Comparison of ENCODE assay signal across 8 cellular contexts in genomic region chr2:71416866-71417265, GRCh38. TPM values are rescaled to one million over a fixed set of nuclear protein-coding genes. Genes with fewer than 3 reads are reported as not detected.
DNase-seq lines count a peak whose midpoint lies in the region; ATAC-seq, FAIRE-seq and TF ChIP-seq lines count a peak whose summit lies in the region.
"Not testable (repeated sequence)": the region's sequence is repeated elsewhere in the genome, so short reads cannot be mapped to it uniquely, and the experiment has no call there.

No MANE protein-coding gene starts in this region.

- not testable (repeated sequence) for TF ChIP-seq EP300 in GM12878 (IDR thresholded peaks at IDR 0.05; ENCODE audit: borderline replicate concordance in 1 of 2, control insufficient read depth in 1 of 2, low read depth in 2 of 2, low read length in 2 of 2); HepG2 (IDR thresholded peaks at IDR 0.05; ENCODE audit: low read depth in 2 of 2, low read length in 2 of 2); HepG2 (CRISPR knock-in tag; IDR thresholded peaks at IDR 0.05; ENCODE audit: borderline replicate concordance)

- H3K9me3 ChIP-seq in GM12878 (replicated peaks; ENCODE audit: control insufficient read depth, insufficient read depth, low read length); HepG2 (ENCODE audit: low read length): not testable (repeated sequence)

- H2AFZ ChIP-seq in GM12878 (ENCODE audit: control insufficient read depth, low read depth, low read length); HepG2 (ENCODE audit: low read length): not testable (repeated sequence)

- intact Hi-C loops in GM12878 (cut with micrococcal nuclease; ENCODE audit: unreplicated experiment); HepG2 (cut with micrococcal nuclease; ENCODE audit: unreplicated experiment): not testable (repeated sequence)

- SMC1A ChIA-PET in GM12878 (lab: Charles Lee; ENCODE audit: uncharacterized antibody, unreplicated experiment), result interaction anchor here (0.7 to 1.2 kb wide), 4 partner anchors 10 to 1339 kb away, joined by 3 to 4 read pairs (median 3); no protein-coding TSS in a partner anchor

- not testable (repeated sequence) for H3K79me2 ChIP-seq in GM12878 (ENCODE audit: control insufficient read depth, insufficient read depth, low read length); HepG2 (ENCODE audit: insufficient read depth, low read length)

- H3K27me3 ChIP-seq in GM06990 (replicated peaks; ENCODE audit: control insufficient read depth, insufficient read depth, low read length); GM12878 (replicated peaks in 1 of 2; ENCODE audit: control insufficient read depth in 2 of 2, insufficient read depth in 2 of 2, low read length in 1 of 2); HepG2 (ENCODE audit: control insufficient read depth in 1 of 2, insufficient read depth in 2 of 2, low read length in 2 of 2): not testable (repeated sequence)

- H3K27me3 Mint-ChIP-seq in T-cell, progenitor cell of endocrine pancreas, type B pancreatic cell: not testable (repeated sequence)

- H3K4me2 ChIP-seq in GM12878 (ENCODE audit: control insufficient read depth, insufficient read depth); HepG2 (ENCODE audit: low read depth, low read length): not testable (repeated sequence)

- CTCF ChIA-PET in T-cell (lab: Charles Lee), result interaction anchor here in 1 of 2 donors (1.5 to 2.2 kb wide), 2 partner anchors 85 to 190 kb away, joined by 3 to 16 read pairs; partner anchors contain the start of genes PAIP2B and ZNF638
- CTCF ChIA-PET in GM12878 (lab: Yijun Ruan, JAX), result interaction anchor here (1.6 to 2.1 kb wide), 2 partner anchors 13 to 118 kb away, joined by 4 to 9 read pairs; no protein-coding TSS in a partner anchor
- CTCF ChIA-PET in HepG2 (lab: Yijun Ruan, JAX; ENCODE audit: low intra/inter-chr PET ratio, low total read pairs), result not testable (repeated sequence)

- H3K4me3 Mint-ChIP-seq in T-cell (peak overlapping the region; percentile 82 to 85 (median 83)), progenitor cell of endocrine pancreas (ENCODE audit: low read depth) (peak overlapping the region; percentile 82), type B pancreatic cell (peak overlapping the region; percentile 93)

- not testable (repeated sequence) for H3K36me3 ChIP-seq in GM06990 (ENCODE audit: control insufficient read depth, insufficient read depth, low read length); GM12878 (ENCODE audit: control insufficient read depth in 2 of 2, insufficient read depth in 2 of 2, low read length in 1 of 2)
- peaks cover 3 to 14% of the 10 kb centered on the region in 2 experiments; a peak in 2 of 5 replicates for H3K36me3 ChIP-seq in HepG2 (replicated peaks in 1 of 2; ENCODE audit: control insufficient read depth in 1 of 2, insufficient read depth in 2 of 2, low read length in 2 of 2)

- not testable (repeated sequence) for TF ChIP-seq CTCF in GM06990 (IDR thresholded peaks at IDR 0.05; ENCODE audit: insufficient read depth, low read length, poor library complexity, severe bottlenecking); GM12878 (IDR thresholded peaks at IDR 0.05 in 2 of 3, conservative IDR thresholded peaks at IDR 0.05 in 1 of 3; ENCODE audit: control insufficient read depth in 2 of 3, extremely low read depth in 1 of 3, insufficient read depth in 1 of 3, low read depth in 3 of 3, low read length in 3 of 3); epithelial cell of proximal tubule (conservative IDR thresholded peaks at IDR 0.05; ENCODE audit: low read depth, low read length); HepG2 (CRISPR knock-in tag; IDR thresholded peaks at IDR 0.05); progenitor cell of endocrine pancreas (IDR thresholded peaks at IDR 0.05; ENCODE audit: unreplicated experiment); type B pancreatic cell (conservative IDR thresholded peaks at IDR 0.05)

- H3K4me1 Mint-ChIP-seq in T-cell (peaks cover 11 to 21% (median 15%) of the 10 kb centered on the region in 3 donors), progenitor cell of endocrine pancreas (ENCODE audit: low read depth) (peaks cover 17% of the 10 kb centered on the region)
- not testable (repeated sequence) for H3K4me1 Mint-ChIP-seq in type B pancreatic cell (ENCODE audit: unreplicated experiment)

- peak overlapping the region; percentile 35; the same call in 1 of the 2 replicates for H3K4me3 ChIP-seq in GM06990 (replicated peaks; ENCODE audit: low read depth, low read length)
- H3K4me3 ChIP-seq in GM12878; HepG2 (replicated peaks in 1 of 3; ENCODE audit: insufficient read depth in 1 of 3, low read depth in 2 of 3, low read length in 3 of 3): not testable (repeated sequence)
- peak overlapping the region; percentile 24 for H3K4me3 ChIP-seq in epithelial cell of proximal tubule (ENCODE audit: low read depth, low read length)

- not testable (repeated sequence) for ATAC-seq in T-cell (replicated peaks in 1 of 4); GM12878; HepG2

- RAD21 ChIA-PET in GM12878 (lab: Charles Lee; ENCODE audit: unreplicated experiment), result interaction anchor here (1.2 to 1.9 kb wide), 3 partner anchors 63 to 117 kb away, joined by 5 to 11 read pairs (median 7); partner anchors contain the start of gene ZNF638

- not testable (repeated sequence) for DNase-seq in GM06990 (ENCODE audit: extremely low read depth, insufficient read length); GM12878 (ENCODE audit: low read depth, low spot score); epithelial cell of proximal tubule (ENCODE audit: low read depth); HepG2 (ENCODE audit: low spot score); progenitor cell of endocrine pancreas (ENCODE audit: low spot score, unreplicated experiment); type B pancreatic cell (ENCODE audit: extremely low spot score, unreplicated experiment)
- DNase-seq in T-cell, result peak; percentile 3 to 78 (median 36)
- DNase-seq in activated T-cell treated with anti-CD3 and anti-CD28 coated beads, Interleukin-2, amount 50 U/mL, for 1 hour, result peak; percentile 33

- not testable (repeated sequence) for TF ChIP-seq POLR2A in GM12878 (IDR thresholded peaks at IDR 0.05; ENCODE audit: low read depth, low read length); HepG2 (IDR thresholded peaks at IDR 0.05; ENCODE audit: insufficient read depth in 1 of 2, low read depth in 2 of 2, low read length in 2 of 2)

- not testable (repeated sequence) for H3K4me1 ChIP-seq in GM12878 (ENCODE audit: control insufficient read depth, insufficient read depth, low read length)
- H3K4me1 ChIP-seq in HepG2 (ENCODE audit: insufficient read depth, low read length), result peaks cover 13% of the 10 kb centered on the region; the same call in 1 of the 2 replicates

- not testable (repeated sequence) for H3K9me3 Mint-ChIP-seq in T-cell; progenitor cell of endocrine pancreas (ENCODE audit: low read depth); type B pancreatic cell

- 0% methylated on average over 2 of the region's 15 CpGs for WGBS in GM12878 (ENCODE audit: insufficient coverage, insufficient replicate concordance, low lambda C conversion rate, missing lambda C conversion rate)
- WGBS in HepG2 (ENCODE audit: low lambda C conversion rate), result no CpG with 5 or more reads among the region's 15 CpGs

- H3K27ac ChIP-seq in GM12878 (ENCODE audit: control insufficient read depth, insufficient read depth); HepG2 (ENCODE audit: extremely low read length, insufficient read depth, low read length): not testable (repeated sequence)

- not testable (repeated sequence) for FAIRE-seq in GM12878 (lab: Jason Lieb, UNC); HepG2 (lab: Jason Lieb, UNC)

- not testable (repeated sequence) for H3K36me3 Mint-ChIP-seq in T-cell; progenitor cell of endocrine pancreas (ENCODE audit: insufficient read depth); type B pancreatic cell

- TF ChIP-seq RAD21 in GM12878 (IDR thresholded peaks at IDR 0.05; ENCODE audit: insufficient read depth, low read depth, low read length); HepG2 (CRISPR knock-in tag; IDR thresholded peaks at IDR 0.05): not testable (repeated sequence)

- H3K9ac ChIP-seq in GM12878 (ENCODE audit: control insufficient read depth, insufficient read depth, low read length); HepG2 (ENCODE audit: insufficient read depth, low read depth, low read length): not testable (repeated sequence)

- POLR2A ChIA-PET in T-cell (lab: Charles Lee) (interaction anchor here (1.1 to 1.5 kb wide), 2 partner anchors 84 to 85 kb away, joined by 5 to 11 read pairs; partner anchors contain the start of gene ZNF638 (in 1 of the 2)), GM12878 (lab: Charles Lee) (interaction anchor here (1.2 kb wide), 1 partner anchor 83 kb away, joined by 3 read pairs; no protein-coding TSS in a partner anchor)
- POLR2A ChIA-PET in HepG2 (lab: Yijun Ruan, JAX), result not testable (repeated sequence)

- in situ Hi-C loops in GM12878 (cut with MboI); HepG2 (cut with HindIII; ENCODE audit: extremely low pct_ligation_motif_present, low pct_unique_long_range_greater_than_20kb): not testable (repeated sequence)

- H4K20me1 ChIP-seq in GM12878 (ENCODE audit: control insufficient read depth, insufficient read depth); HepG2 (ENCODE audit: insufficient read depth, low read length): not testable (repeated sequence)

- peak overlapping the region; percentile 16 to 72 for H3K27ac Mint-ChIP-seq in T-cell
- peak overlapping the region; percentile 97 for H3K27ac Mint-ChIP-seq in progenitor cell of endocrine pancreas
- H3K27ac Mint-ChIP-seq in type B pancreatic cell, result peak overlapping the region; percentile 94

- BruUV-seq in GM12878 (replicated peaks; lab: Mats Ljungman, UMichigan); HepG2 (replicated peaks; lab: Mats Ljungman, UMichigan): not testable (repeated sequence)

RNA-seq across cellular contexts. Expression of gene DYSF, which starts 36.5 kb away (rescaled TPM):
- total RNA-seq in T-cell (1 to 10 TPM in 3 of 5 donors, under 1 TPM in 2; 0.56 to 3.4 (median 1.9) TPM), GM12878 (2014; rRNA removed) (under 0.01 TPM in 1 of 2 replicates, not detected in the other), GM12878 (2014; rRNA removed; fragmentation: Illumina TruSeq; extraction: Trizol) (not detected in 2 replicates), GM12878 (2021) (0.03 and 0.05 TPM in 2 replicates), epithelial cell of proximal tubule (6.3 and 8.2 TPM in 2 replicates), HepG2 (2016; rRNA removed; fragmentation: Illumina TruSeq; extraction: Trizol) (0.15 and 0.17 TPM in 2 replicates), progenitor cell of endocrine pancreas (1.4 and 1.6 TPM in 2 replicates), type B pancreatic cell (ENCODE audit: low replicate concordance) (1.7 and 4.2 TPM in 2 replicates)
- 0.04 TPM in 1 of 2 replicates, not detected in the other for total RNA-seq in GM12878 (2013; cell fraction: nucleolus; rRNA removed)
- polyA plus RNA-seq in GM12878 (2011; ENCODE audit: low read depth), result not detected
- polyA plus RNA-seq in GM12878 (2011; rRNA removed) (0.13 and 0.15 TPM in 2 replicates), GM12878 (2014; fragmentation: Illumina TruSeq; extraction: Trizol) (not detected in 2 replicates), GM12878 (2014; fragmentation: Nextera tagmentation; extraction: Ambion mirVana) (not detected), GM12878 (2014; rRNA removed) (not detected in 2 replicates), GM12878 (2016; fragmentation: Nextera tagmentation; extraction: Ambion mirVana) (not detected), HepG2 (2011; rRNA removed) (2.4 and 4.5 TPM in 2 replicates)
- 0.12 and 0.15 TPM in 2 replicates for polyA plus RNA-seq in GM12878 (2011; cell fraction: cytosol; rRNA removed)
- 0.09 and 0.36 TPM in 2 replicates for polyA plus RNA-seq in GM12878 (2011; cell fraction: nucleus; rRNA removed)
- polyA plus RNA-seq in GM12878 (2012), result not detected in 2 replicates
- 0.15 and 1.3 TPM in 2 replicates for polyA minus RNA-seq in GM12878 (2011; rRNA and poly(A)+ RNA removed)
- polyA minus RNA-seq in GM12878 (2011; cell fraction: cytosol; rRNA and poly(A)+ RNA removed), result not detected in 2 replicates
- polyA minus RNA-seq in GM12878 (2011; cell fraction: nucleus; rRNA and poly(A)+ RNA removed), result not detected in 2 replicates
- total RNA-seq in HepG2 (2016; cell fraction: cytosol; rRNA removed; fragmentation: Illumina TruSeq; extraction: Trizol; ENCODE audit: low read depth), result 0.09 TPM in 1 of 2 replicates, not detected in the other
- total RNA-seq in HepG2 (2016; cell fraction: insoluble cytoplasmic fraction; rRNA removed; fragmentation: Illumina TruSeq; extraction: Trizol), result 0.21 and 0.22 TPM in 2 replicates
- 0.24 and 0.46 TPM in 2 replicates for total RNA-seq in HepG2 (2016; cell fraction: membrane; rRNA removed; fragmentation: Illumina TruSeq; extraction: Trizol)
- 0.09 and 0.78 TPM in 2 replicates for total RNA-seq in HepG2 (2016; cell fraction: nucleus; rRNA removed; fragmentation: Illumina TruSeq; extraction: Trizol)
- polyA plus RNA-seq in HepG2 (2011; cell fraction: cytosol; rRNA removed), result 1.8 and 2.1 TPM in 2 replicates
- polyA plus RNA-seq in HepG2 (2011; cell fraction: nucleus; rRNA removed), result 4.5 and 8.3 TPM in 2 replicates
- polyA plus RNA-seq in HepG2 (2012), result 6.7 and 10.7 TPM in 2 replicates
- 0.02 and 0.16 TPM in 2 replicates for polyA plus RNA-seq in HepG2 (2016; cell fraction: cytosol; fragmentation: Illumina TruSeq; extraction: Trizol; ENCODE audit: low read depth)
- polyA plus RNA-seq in HepG2 (2016; cell fraction: insoluble cytoplasmic fraction; fragmentation: Illumina TruSeq; extraction: Trizol; ENCODE audit: low read depth), result 0.29 and 0.50 TPM in 2 replicates
- polyA plus RNA-seq in HepG2 (2016; cell fraction: membrane; fragmentation: Illumina TruSeq; extraction: Trizol; ENCODE audit: low read depth), result 0.08 and 0.21 TPM in 2 replicates
- 0.85 and 1.3 TPM in 2 replicates for polyA plus RNA-seq in HepG2 (2016; cell fraction: nucleus; fragmentation: Illumina TruSeq; extraction: Trizol; ENCODE audit: insufficient read depth, low read depth)
- polyA minus RNA-seq in HepG2 (2011; rRNA and poly(A)+ RNA removed; ENCODE audit: low replicate concordance), result 1.7 and 9.6 TPM in 2 replicates
- 2.0 and 5.3 TPM in 2 replicates for polyA minus RNA-seq in HepG2 (2011; cell fraction: cytosol; rRNA and poly(A)+ RNA removed)
- 5.9 and 8.8 TPM in 2 replicates for polyA minus RNA-seq in HepG2 (2011; cell fraction: nucleus; rRNA and poly(A)+ RNA removed)

Comparison
In these comparisons a context has a peak if more than half of its experiments do, and no peak if none do; other contexts are left out.
1. H3K27ac Mint-ChIP-seq: peak in every context shown above with its lines; median percentile 97 in progenitor cell of endocrine pancreas; 94 in type B pancreatic cell; 44 in T-cell.